17 cellular contexts compared by ENCODE assay signal in genomic region chr1:11485191-11485590, GRCh38. TPM values are rescaled to one million over a fixed set of nuclear protein-coding genes. Genes with fewer than 3 reads are reported as not detected.
DNase-seq lines count a peak whose midpoint lies in the region; ATAC-seq and TF ChIP-seq lines count a peak whose summit lies in the region.
"Had no signal": no experiment of that assay in that cellular context is flagged by ENCODE, and none has a peak within 500 bp of the region (broad histone marks: within the 10 kb centered on the region; RNA-seq: fewer than 3 reads in every experiment).

No MANE protein-coding gene starts in this region.

- peak overlapping the region; percentile 13 for H3K4me3 Mint-ChIP-seq in endodermal cell
- H3K4me3 Mint-ChIP-seq: CD4-positive, CD25-positive, alpha-beta regulatory T cell had no signal

- no peaks in the 10 kb centered on the region for H3K36me3 Mint-ChIP-seq in endodermal cell (ENCODE audit: low read depth)

- no peaks in the 10 kb centered on the region for H3K9me3 ChIP-seq in BLaER1 treated with 17β-estradiol and CSF1 and Interleukin-3, amounts not matched to agents 10 nM and 100 nM (replicated peaks in 1 of 11)
- H3K9me3 ChIP-seq in endodermal cell (ENCODE audit: control insufficient read depth, low read length), result no peaks in the 10 kb centered on the region
- H3K9me3 ChIP-seq: SJSA1 had no signal

- no peak overlapping the region for H3K9ac ChIP-seq in BLaER1 treated with 17β-estradiol and CSF1 and Interleukin-3, amounts not matched to agents 10 nM and 100 nM
- no peak overlapping the region for H3K9ac ChIP-seq in endodermal cell (ENCODE audit: extremely low read depth, low read length, poor library complexity, severe bottlenecking)

- peaks cover 0 to 22% (median 5%) of the 10 kb centered on the region in 11 experiments; a peak in 10 of 22 replicates for H3K27me3 ChIP-seq in BLaER1 treated with 17β-estradiol and CSF1 and Interleukin-3, amounts not matched to agents 10 nM and 100 nM
- peaks cover 15% of the 10 kb centered on the region for H3K27me3 ChIP-seq in endodermal cell (ENCODE audit: control insufficient read depth, insufficient read depth, low read length, poor library complexity, severe bottlenecking)
- peaks cover 6% of the 10 kb centered on the region for H3K27me3 ChIP-seq in H7 (ENCODE audit: control insufficient read depth, insufficient read depth, low read length)

- H3K4me2 ChIP-seq in BLaER1 treated with 17β-estradiol and CSF1 and Interleukin-3, amounts not matched to agents 10 nM and 100 nM, result peak overlapping the region in 9 of 11 experiments; percentile 23 to 70 (median 51); a peak in 16 of 22 replicates

- no peak overlapping the region for H3K27ac ChIP-seq in BLaER1 treated with 17β-estradiol and CSF1 and Interleukin-3, amounts not matched to agents 10 nM and 100 nM
- H3K27ac ChIP-seq in endodermal cell (ENCODE audit: low read depth, low read length), result no peak overlapping the region
- H3K27ac ChIP-seq: RWPE1, SJSA1 had no signal

- H3K27me3 Mint-ChIP-seq in endodermal cell (ENCODE audit: insufficient read depth), result peaks cover 13% of the 10 kb centered on the region

- WGBS in endodermal cell (ENCODE audit: insufficient coverage in 1 of 2, insufficient read length in 1 of 2), 2 experiments, result 73 to 77% methylated on average over 3 to 6 of the region's 6 CpGs

- H3K4me1 ChIP-seq in BLaER1 treated with 17β-estradiol and CSF1 and Interleukin-3, amounts not matched to agents 10 nM and 100 nM, result peaks cover 6 to 32% (median 22%) of the 10 kb centered on the region in 10 experiments; a peak in 19 of 20 replicates
- peaks cover 7% of the 10 kb centered on the region for H3K4me1 ChIP-seq in endodermal cell (ENCODE audit: control insufficient read depth, insufficient read depth, low read length)
- H3K4me1 ChIP-seq: SJSA1 had no signal

- H3K4me1 Mint-ChIP-seq in endodermal cell, result peaks cover 31% of the 10 kb centered on the region

- no peaks in the 10 kb centered on the region for H3K36me3 ChIP-seq in BLaER1 treated with 17β-estradiol and CSF1 and Interleukin-3, amounts not matched to agents 10 nM and 100 nM
- H3K36me3 ChIP-seq in endodermal cell (ENCODE audit: control insufficient read depth, insufficient read depth, low read length) (no peaks in the 10 kb centered on the region), H7 (replicated peaks; ENCODE audit: control insufficient read depth, insufficient read depth, low read length) (no peaks in the 10 kb centered on the region)
- H3K36me3 ChIP-seq: SJSA1 had no signal

- H3K27ac Mint-ChIP-seq in endodermal cell, result no peak overlapping the region
- H3K27ac Mint-ChIP-seq: CD4-positive, CD25-positive, alpha-beta regulatory T cell had no signal

- no peak for TF ChIP-seq CTCF in endodermal cell (conservative IDR thresholded peaks at IDR 0.05)

- peak; percentile 61 for DNase-seq in NCI-H1092 treated with DMSO at 0.1 percent for 48 hours (lab: John Stamatoyannopoulos, UW)
- peak; percentile 83 for DNase-seq in NCI-H446 treated with DMSO at 0.1 percent for 48 hours (lab: John Stamatoyannopoulos, UW)
- no peak for DNase-seq in endodermal cell
- no peak for DNase-seq in LoVo (ENCODE audit: low spot score)
- no peak for DNase-seq in H7
- no peak for DNase-seq in COR-L47 (lab: John Stamatoyannopoulos, UW)
- DNase-seq: Calu3; CD4-positive, CD25-positive, alpha-beta regulatory T cell; DND-41; GF-D8; NCI-H187 treated with DMSO at 0.1 percent for 48 hours; NCI-H2227 treated with DMSO at 0.1 percent for 48 hours had no signal

- no peak for ATAC-seq in HG02678 (IDR thresholded peaks at IDR 0.05; ENCODE audit: unreplicated experiment)
- ATAC-seq: HCT116 had no signal

- peaks cover 0 to 83% (median 23%) of the 10 kb centered on the region in 11 experiments; a peak in 14 of 22 replicates for H4K20me1 ChIP-seq in BLaER1 treated with 17β-estradiol and CSF1 and Interleukin-3, amounts not matched to agents 10 nM and 100 nM

- no peaks in the 10 kb centered on the region for H3K9me3 Mint-ChIP-seq in endodermal cell

- H3K4me3 ChIP-seq in BLaER1 treated with 17β-estradiol and CSF1 and Interleukin-3, amounts not matched to agents 10 nM and 100 nM, result no peak overlapping the region
- H3K4me3 ChIP-seq in endodermal cell (ENCODE audit: low read length), result no peak overlapping the region
- H3K4me3 ChIP-seq in H7 (ENCODE audit: insufficient read depth, low read depth, low read length), result no peak overlapping the region
- H3K4me3 ChIP-seq: SJSA1 had no signal

RNA-seq across cellular contexts. Expression of gene DISP3, which starts 6.2 kb away (rescaled TPM):
- total RNA-seq in endodermal cell, result 10 to 100 TPM in 1 of 2 donors, 1 to 10 TPM in 1; 9.6 to 11.6 TPM
- polyA plus RNA-seq in endodermal cell (2013, experiment 1 of 2), result 31.3 TPM
- polyA plus RNA-seq in endodermal cell (2013, experiment 2 of 2), result 26.0 TPM
- total RNA-seq in H7 (2014; rRNA removed; shearing (Covaris generic)), result 5.8 and 6.1 TPM in 2 replicates
- total RNA-seq: SJSA1 had no signal

Comparison
In these comparisons a context has a peak if more than half of its experiments do, and no peak if none do; other contexts are left out.
1. DNase-seq: peak in NCI-H1092 treated with DMSO at 0.1 percent for 48 hours (single experiment) and NCI-H446 treated with DMSO at 0.1 percent for 48 hours (single experiment); none in endodermal cell (single experiment), LoVo (single experiment), H7 (single experiment) and COR-L47 (single experiment).